ENCODE assay signal across 21 cellular contexts in the genomic region with DNA sequence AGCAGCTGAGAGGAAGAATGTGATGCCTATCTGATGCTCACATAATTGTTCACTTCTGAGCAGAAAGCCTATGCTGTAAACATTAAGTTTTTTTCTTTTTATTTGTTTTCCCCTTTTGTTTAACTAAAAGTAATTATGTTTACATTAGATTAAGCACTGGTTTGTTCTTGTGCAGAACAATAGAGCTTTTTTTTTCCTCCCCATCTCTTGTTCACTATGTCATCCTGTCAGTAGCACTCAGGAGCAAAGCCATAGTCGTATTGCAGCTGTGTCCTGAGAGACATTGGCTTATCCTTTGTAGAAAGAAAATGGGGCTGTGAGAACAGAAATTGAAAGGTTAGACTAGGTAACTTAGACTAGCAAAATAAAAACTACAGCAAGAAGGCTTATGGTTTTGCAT.
"Had no signal": no experiment of that assay in that cellular context is flagged by ENCODE, and none has a peak within 500 bp of the region (broad histone marks: within the 10 kb centered on the region; RNA-seq: fewer than 3 reads in every experiment).

No MANE protein-coding gene starts in this region.

- H3K27me3 ChIP-seq: esophagus squamous epithelium, gastroesophageal sphincter, heart left ventricle, spleen, thyroid gland, upper lobe of right lung had no signal

- H3K4me3 Mint-ChIP-seq: activated CD8-positive, alpha-beta T cell treated with anti-CD3 and anti-CD28 coated beads, Interleukin-2, amount 10 ng/mL, durations not matched to agents 7 days and 5 days; activated naive CD4-positive, alpha-beta T cell treated with anti-CD3 and anti-CD28 coated beads, Interleukin-2, amount 50 U/mL, for 24 hours; effector memory CD8-positive, alpha-beta T cell; nephron progenitor cell had no signal

- H3K27ac Mint-ChIP-seq: activated CD8-positive, alpha-beta T cell treated with anti-CD3 and anti-CD28 coated beads, Interleukin-2, amount 10 ng/mL, durations not matched to agents 7 days and 5 days; activated naive CD4-positive, alpha-beta T cell treated with anti-CD3 and anti-CD28 coated beads, Interleukin-2, amount 50 U/mL, for 24 hours; effector memory CD8-positive, alpha-beta T cell; nephron progenitor cell; progenitor cell of endocrine pancreas had no signal

- H3K4me1 Mint-ChIP-seq: activated naive CD4-positive, alpha-beta T cell treated with anti-CD3 and anti-CD28 coated beads, Interleukin-2, amount 50 U/mL, for 24 hours; nephron progenitor cell had no signal

- H3K27ac ChIP-seq: esophagus squamous epithelium, gastroesophageal sphincter, heart left ventricle, spleen, thyroid gland, upper lobe of right lung had no signal

- DNase-seq: activated CD4-positive, alpha-beta T cell treated with anti-CD3 and anti-CD28 coated beads for 1 hour; activated CD4-positive, alpha-beta T cell treated with anti-CD3 and anti-CD28 coated beads, Interleukin-2, amount 50 U/mL, for 1 hour; activated CD8-positive, alpha-beta T cell treated with anti-CD3 and anti-CD28 coated beads, Interleukin-2, amount 10 ng/mL, durations not matched to agents 7 days and 5 days; activated gamma-delta T cell treated with Interleukin-2 at 50 U/mL for 16 hours; central memory CD4-positive, alpha-beta T cell; effector memory CD8-positive, alpha-beta T cell; esophagus squamous epithelium; heart left ventricle; left ventricle myocardium superior; mammary epithelial cell; nephron progenitor cell; occipital lobe; spleen; stimulated activated CD4-positive, alpha-beta T cell treated with anti-CD3 and anti-CD28 coated beads, Interleukin-4, amount 100 ng/mL, for 24 hours; stimulated activated naive CD4-positive, alpha-beta T cell treated with Interleukin-2 at 50 U/mL for 16 hours; T-helper 1 cell; thyroid gland; upper lobe of right lung had no signal

- H3K36me3 ChIP-seq: esophagus squamous epithelium, gastroesophageal sphincter, heart left ventricle, spleen, thyroid gland, upper lobe of right lung had no signal

- H3K9me3 ChIP-seq: esophagus squamous epithelium, gastroesophageal sphincter, heart left ventricle, thyroid gland, upper lobe of right lung had no signal

- H3K9me3 Mint-ChIP-seq: activated naive CD4-positive, alpha-beta T cell treated with anti-CD3 and anti-CD28 coated beads, Interleukin-2, amount 50 U/mL, for 24 hours had no signal

- H3K4me3 ChIP-seq: esophagus squamous epithelium, gastroesophageal sphincter, heart left ventricle, spleen, thyroid gland, upper lobe of right lung had no signal

- H3K4me1 ChIP-seq: esophagus squamous epithelium, gastroesophageal sphincter, spleen, thyroid gland, upper lobe of right lung had no signal

- ATAC-seq: activated CD8-positive, alpha-beta T cell treated with anti-CD3 and anti-CD28 coated beads, Interleukin-2, amount 10 ng/mL, durations not matched to agents 7 days and 5 days; effector memory CD8-positive, alpha-beta T cell; gastroesophageal sphincter; heart left ventricle; left ventricle myocardium superior; upper lobe of right lung had no signal

- H3K36me3 Mint-ChIP-seq: activated naive CD4-positive, alpha-beta T cell treated with anti-CD3 and anti-CD28 coated beads, Interleukin-2, amount 50 U/mL, for 24 hours had no signal

- H3K27me3 Mint-ChIP-seq: activated naive CD4-positive, alpha-beta T cell treated with anti-CD3 and anti-CD28 coated beads, Interleukin-2, amount 50 U/mL, for 24 hours; effector memory CD8-positive, alpha-beta T cell had no signal
